ENCODE assay signal across 32 cellular contexts in genomic region chr7:143046334-143046935, GRCh38. TPM values are rescaled to one million over a fixed set of nuclear protein-coding genes. Genes with fewer than 3 reads are reported as not detected.
DNase-seq lines count a peak whose midpoint lies in the region; ATAC-seq and TF ChIP-seq lines count a peak whose summit lies in the region.
"Had no signal": no experiment of that assay in that cellular context is flagged by ENCODE, and none has a peak within 500 bp of the region (broad histone marks: within the 10 kb centered on the region; RNA-seq: fewer than 3 reads in every experiment).

No MANE protein-coding gene starts in this region.

- peak overlapping the region; percentile 39 for H3K27ac Mint-ChIP-seq in activated T-helper 17 cell treated with anti-CD3 and anti-CD28 coated beads, Interleukin-2, amount 50 U/mL, for 72 hours
- H3K27ac Mint-ChIP-seq in nephron progenitor cell, result peak overlapping the region; percentile 8
- H3K27ac Mint-ChIP-seq: activated CD4-positive, alpha-beta memory T cell treated with anti-CD3 and anti-CD28 coated beads, Interleukin-2, amount 10 ng/mL, durations not matched to agents 7 days and 5 days; activated naive CD8-positive, alpha-beta T cell treated with anti-CD3 and anti-CD28 coated beads, Interleukin-2, amount 10 ng/mL, durations not matched to agents 7 days and 5 days; CD4-positive, alpha-beta memory T cell; GM23338; T-cell had no signal

- peaks cover 13% of the 10 kb centered on the region for H3K27me3 Mint-ChIP-seq in activated T-helper 17 cell treated with anti-CD3 and anti-CD28 coated beads, Interleukin-2, amount 50 U/mL, for 72 hours
- peaks cover 9% of the 10 kb centered on the region for H3K27me3 Mint-ChIP-seq in nephron progenitor cell (ENCODE audit: low read depth, poor library complexity)

- no peak overlapping the region for H3K4me3 Mint-ChIP-seq in activated T-helper 17 cell treated with anti-CD3 and anti-CD28 coated beads, Interleukin-2, amount 50 U/mL, for 72 hours
- no peak overlapping the region for H3K4me3 Mint-ChIP-seq in nephron progenitor cell
- H3K4me3 Mint-ChIP-seq: activated CD4-positive, alpha-beta memory T cell treated with anti-CD3 and anti-CD28 coated beads, Interleukin-2, amount 10 ng/mL, durations not matched to agents 7 days and 5 days; activated naive CD8-positive, alpha-beta T cell treated with anti-CD3 and anti-CD28 coated beads, Interleukin-2, amount 10 ng/mL, durations not matched to agents 7 days and 5 days; CD4-positive, alpha-beta memory T cell; GM23338; T-cell had no signal

- ATAC-seq in activated T-helper 17 cell treated with anti-CD3 and anti-CD28 coated beads, Interleukin-2, amount 50 U/mL, for 72 hours (replicated peaks), result no peak
- ATAC-seq in HG03469 (IDR thresholded peaks at IDR 0.05; ENCODE audit: unreplicated experiment) (no peak), HG03045 (IDR thresholded peaks at IDR 0.05; ENCODE audit: unreplicated experiment) (no peak)
- ATAC-seq: activated CD4-positive, CD25-positive, alpha-beta regulatory T cell treated with anti-CD3 and anti-CD28 coated beads, Interleukin-2, amount 50 U/mL, for 24 hours; esophagus mucosa; gastrocnemius medialis; GM23338; T-cell had no signal

- no peak for TF ChIP-seq CTCF in nephron progenitor cell (IDR thresholded peaks at IDR 0.05)

- H3K9me3 Mint-ChIP-seq in activated T-helper 17 cell treated with anti-CD3 and anti-CD28 coated beads, Interleukin-2, amount 50 U/mL, for 72 hours, result no peaks in the 10 kb centered on the region
- H3K9me3 Mint-ChIP-seq in nephron progenitor cell, result peaks cover 4% of the 10 kb centered on the region
- H3K9me3 Mint-ChIP-seq: activated CD4-positive, alpha-beta memory T cell treated with anti-CD3 and anti-CD28 coated beads, Interleukin-2, amount 10 ng/mL, durations not matched to agents 7 days and 5 days; activated naive CD8-positive, alpha-beta T cell treated with anti-CD3 and anti-CD28 coated beads, Interleukin-2, amount 10 ng/mL, durations not matched to agents 7 days and 5 days; CD4-positive, alpha-beta memory T cell; GM23338; T-cell had no signal

- no peaks in the 10 kb centered on the region for H3K36me3 Mint-ChIP-seq in activated T-helper 17 cell treated with anti-CD3 and anti-CD28 coated beads, Interleukin-2, amount 50 U/mL, for 72 hours (ENCODE audit: low read depth)
- no peaks in the 10 kb centered on the region for H3K36me3 Mint-ChIP-seq in nephron progenitor cell (ENCODE audit: low read depth)
- H3K36me3 Mint-ChIP-seq: activated naive CD8-positive, alpha-beta T cell treated with anti-CD3 and anti-CD28 coated beads, Interleukin-2, amount 10 ng/mL, durations not matched to agents 7 days and 5 days; CD4-positive, alpha-beta memory T cell; T-cell had no signal

- no peaks in the 10 kb centered on the region for H3K4me1 Mint-ChIP-seq in activated T-helper 17 cell treated with anti-CD3 and anti-CD28 coated beads, Interleukin-2, amount 50 U/mL, for 72 hours
- peaks cover 73% of the 10 kb centered on the region for H3K4me1 Mint-ChIP-seq in nephron progenitor cell
- H3K4me1 Mint-ChIP-seq: activated CD4-positive, alpha-beta memory T cell treated with anti-CD3 and anti-CD28 coated beads, Interleukin-2, amount 10 ng/mL, durations not matched to agents 7 days and 5 days; activated naive CD8-positive, alpha-beta T cell treated with anti-CD3 and anti-CD28 coated beads, Interleukin-2, amount 10 ng/mL, durations not matched to agents 7 days and 5 days; T-cell had no signal

- peak; percentile 8 for DNase-seq in DMS 273 (lab: John Stamatoyannopoulos, UW; ENCODE audit: unreplicated experiment)
- DNase-seq in DMS 273 treated with DMSO at 0.1 percent for 48 hours (lab: John Stamatoyannopoulos, UW), result no peak
- DNase-seq in LHCN-M2 (ENCODE audit: low read depth), result peak; percentile 18
- no peak for DNase-seq in nephron progenitor cell
- DNase-seq in DMS53 (lab: John Stamatoyannopoulos, UW), result no peak
- DNase-seq: activated CD4-positive, alpha-beta memory T cell treated with anti-CD3 and anti-CD28 coated beads, Interleukin-2, amount 10 ng/mL, durations not matched to agents 7 days and 5 days; activated naive CD8-positive, alpha-beta T cell treated with anti-CD3 and anti-CD28 coated beads, Interleukin-2, amount 10 ng/mL, durations not matched to agents 7 days and 5 days; CD4-positive, alpha-beta memory T cell; colonic mucosa; effector memory CD4-positive, alpha-beta T cell; gastrocnemius medialis; IMR-90; MG63; NCI-H1436 treated with DMSO at 0.1 percent for 48 hours; NCI-H524; Peyer's patch; posterior cingulate gyrus; SHP77 treated with DMSO at 0.1 percent for 48 hours; sigmoid colon; stimulated activated naive CD4-positive, alpha-beta T cell; T-cell had no signal

RNA-seq across cellular contexts. Expression of gene OR6V1, which starts 5.7 kb away (rescaled TPM):
- not detected in 2 replicates for total RNA-seq in LHCN-M2 (2014; rRNA removed)
- not detected for polyA plus RNA-seq in LHCN-M2 (2012)
- not detected for total RNA-seq in activated T-helper 17 cell treated with anti-CD3 and anti-CD28 coated beads, Interleukin-2, amount 50 U/mL, for 72 hours
- total RNA-seq: activated CD4-positive, alpha-beta memory T cell treated with anti-CD3 and anti-CD28 coated beads, Interleukin-2, amount 10 ng/mL, durations not matched to agents 7 days and 5 days; activated naive CD8-positive, alpha-beta T cell treated with anti-CD3 and anti-CD28 coated beads, Interleukin-2, amount 10 ng/mL, durations not matched to agents 7 days and 5 days; ascending aorta; cardiac muscle cell; CD4-positive, alpha-beta memory T cell; colonic mucosa; esophagus mucosa; gastrocnemius medialis; GM23338; IMR-90; lung microvascular endothelial cell; Peyer's patch; sigmoid colon; suprapubic skin; T-cell; urinary bladder had no signal
- polyA plus RNA-seq: cardiac muscle cell; CD4-positive, alpha-beta memory T cell; GM23338; IMR-90; sigmoid colon; urinary bladder had no signal

RNA-seq across cellular contexts. Expression of gene OR9A2, which starts 19.5 kb away (rescaled TPM):
- not detected in 2 replicates for total RNA-seq in LHCN-M2 (2014; rRNA removed)
- not detected for polyA plus RNA-seq in LHCN-M2 (2012)
- total RNA-seq in activated T-helper 17 cell treated with anti-CD3 and anti-CD28 coated beads, Interleukin-2, amount 50 U/mL, for 72 hours, result under 1 TPM in 1 of 2 donors, not detected in 1; 0.24 TPM
- total RNA-seq: activated CD4-positive, alpha-beta memory T cell treated with anti-CD3 and anti-CD28 coated beads, Interleukin-2, amount 10 ng/mL, durations not matched to agents 7 days and 5 days; ascending aorta; CD4-positive, alpha-beta memory T cell; colonic mucosa; esophagus mucosa; gastrocnemius medialis; GM23338; IMR-90; lung microvascular endothelial cell; Peyer's patch; sigmoid colon; T-cell had no signal
- polyA plus RNA-seq: cardiac muscle cell; CD4-positive, alpha-beta memory T cell; GM23338; IMR-90; sigmoid colon; urinary bladder had no signal

Comparison
In these comparisons a context has a peak if more than half of its experiments do, and no peak if none do; other contexts are left out.
1. DNase-seq: peak in DMS 273 (single experiment) and LHCN-M2 (single experiment); none in DMS 273 treated with DMSO at 0.1 percent for 48 hours (single experiment), nephron progenitor cell (single experiment) and DMS53 (single experiment).